ENCODE assay signal across 23 cellular contexts in genomic region chr12:93039062-93039461, GRCh38.
"Had no signal": no experiment of that assay in that cellular context is flagged by ENCODE, and none has a peak within 500 bp of the region (broad histone marks: within the 10 kb centered on the region; RNA-seq: fewer than 3 reads in every experiment).

No MANE protein-coding gene starts in this region.

- H3K36me3 ChIP-seq: left ventricle myocardium inferior, thoracic aorta, vagina had no signal

- ATAC-seq: activated CD4-positive, alpha-beta T cell treated with anti-CD3 and anti-CD28 coated beads for 36 hours; foreskin keratinocyte; natural killer cell; stimulated activated naive B cell treated with anti-CD40 and anti-IgM and Interleukin-4, amounts not matched to agents 10 μg/mL and 1 μg/mL and 100 μg/mL, for 72 hours had no signal

- H3K27me3 ChIP-seq: foreskin keratinocyte, vagina had no signal

- H3K4me1 Mint-ChIP-seq: activated B cell treated with CpG ODN at 0.5 μM for 24 hours; activated CD4-positive, alpha-beta T cell treated with anti-CD3 and anti-CD28 coated beads for 36 hours; natural killer cell had no signal

- H3K27ac ChIP-seq: foreskin keratinocyte, left ventricle myocardium inferior, thoracic aorta, vagina had no signal

- H3K27ac Mint-ChIP-seq: activated B cell treated with CpG ODN at 0.5 μM for 24 hours; activated CD4-positive, alpha-beta T cell treated with anti-CD3 and anti-CD28 coated beads for 36 hours; activated naive CD4-positive, alpha-beta T cell treated with anti-CD3 and anti-CD28 coated beads for 36 hours; activated naive CD8-positive, alpha-beta T cell treated with anti-CD3 and anti-CD28 coated beads, Interleukin-2, amount 10 ng/mL, durations not matched to agents 7 days and 5 days; activated T-cell treated with anti-CD3 and anti-CD28 coated beads, Interleukin-2, amount 50 U/mL, for 24 hours; natural killer cell; progenitor cell of endocrine pancreas; stimulated activated naive B cell treated with anti-CD40 and anti-IgM and Interleukin-4, amounts not matched to agents 10 μg/mL and 1 μg/mL and 100 μg/mL, for 72 hours; type B pancreatic cell had no signal

- H3K36me3 Mint-ChIP-seq: activated naive CD8-positive, alpha-beta T cell treated with anti-CD3 and anti-CD28 coated beads, Interleukin-2, amount 10 ng/mL, durations not matched to agents 7 days and 5 days; natural killer cell; stimulated activated naive B cell treated with anti-CD40 and anti-IgM and Interleukin-4, amounts not matched to agents 10 μg/mL and 1 μg/mL and 100 μg/mL, for 72 hours; type B pancreatic cell had no signal

- H3K9me3 ChIP-seq: left ventricle myocardium inferior, thoracic aorta, vagina had no signal

- H3K4me3 Mint-ChIP-seq: activated B cell treated with CpG ODN at 0.5 μM for 24 hours; activated CD4-positive, alpha-beta T cell treated with anti-CD3 and anti-CD28 coated beads for 36 hours; activated naive CD4-positive, alpha-beta T cell treated with anti-CD3 and anti-CD28 coated beads for 36 hours; activated naive CD8-positive, alpha-beta T cell treated with anti-CD3 and anti-CD28 coated beads, Interleukin-2, amount 10 ng/mL, durations not matched to agents 7 days and 5 days; activated T-cell treated with anti-CD3 and anti-CD28 coated beads, Interleukin-2, amount 50 U/mL, for 24 hours; natural killer cell; stimulated activated naive B cell treated with anti-CD40 and anti-IgM and Interleukin-4, amounts not matched to agents 10 μg/mL and 1 μg/mL and 100 μg/mL, for 72 hours; type B pancreatic cell had no signal

- H3K4me1 ChIP-seq: foreskin keratinocyte, left ventricle myocardium inferior, vagina had no signal

- H3K9me3 Mint-ChIP-seq: activated B cell treated with CpG ODN at 0.5 μM for 24 hours; activated naive CD4-positive, alpha-beta T cell treated with anti-CD3 and anti-CD28 coated beads for 36 hours; activated naive CD8-positive, alpha-beta T cell treated with anti-CD3 and anti-CD28 coated beads, Interleukin-2, amount 10 ng/mL, durations not matched to agents 7 days and 5 days; activated T-cell treated with anti-CD3 and anti-CD28 coated beads, Interleukin-2, amount 50 U/mL, for 24 hours; natural killer cell had no signal

- H3K4me3 ChIP-seq: left ventricle myocardium inferior, thoracic aorta, vagina had no signal

- H3K27me3 Mint-ChIP-seq: activated B cell treated with CpG ODN at 0.5 μM for 24 hours, type B pancreatic cell had no signal

- DNase-seq: activated B cell treated with CpG ODN at 0.5 μM for 24 hours; activated CD4-positive, alpha-beta T cell treated with anti-CD3 and anti-CD28 coated beads for 36 hours; activated CD4-positive, alpha-beta T cell treated with anti-CD3 and anti-CD28 coated beads, Interleukin-2, amount 50 U/mL, for 4 hours; activated CD8-positive, alpha-beta memory T cell treated with anti-CD3 and anti-CD28 coated beads for 24 hours; activated CD8-positive, alpha-beta memory T cell treated with anti-CD3 and anti-CD28 coated beads, Interleukin-2, amount 50 U/mL, for 4 hours; activated naive CD4-positive, alpha-beta T cell treated with anti-CD3 and anti-CD28 coated beads for 36 hours; activated naive CD8-positive, alpha-beta T cell treated with anti-CD3 and anti-CD28 coated beads, Interleukin-2, amount 10 ng/mL, durations not matched to agents 7 days and 5 days; activated T-cell treated with anti-CD3 and anti-CD28 coated beads, Interleukin-2, amount 50 U/mL, for 24 hours; amniotic stem cell; foreskin keratinocyte; kidney glomerular epithelial cell; left ventricle myocardium inferior; midbrain; natural killer cell; retina; stimulated activated CD4-positive, alpha-beta T cell treated with anti-CD3 and anti-CD28 coated beads, Interleukin-2, amount 100 ng/mL, for 48 hours; stimulated activated CD8-positive, alpha-beta memory T cell treated with anti-CD3 and anti-CD28 coated beads, Interleukin-4, amount 100 ng/mL, for 48 hours; stimulated activated naive B cell treated with anti-CD40 and anti-IgM and Interleukin-4, amounts not matched to agents 10 μg/mL and 1 μg/mL and 100 μg/mL, for 72 hours; T1000 had no signal
